14 cellular contexts compared by ENCODE assay signal in genomic region chr2:29014331-29014730, GRCh38. TPM values are rescaled to one million over a fixed set of nuclear protein-coding genes. Genes with fewer than 3 reads are reported as not detected.
DNase-seq lines count a peak whose midpoint lies in the region; ATAC-seq and TF ChIP-seq lines count a peak whose summit lies in the region.
"Had no signal": no experiment of that assay in that cellular context is flagged by ENCODE, and none has a peak within 500 bp of the region (broad histone marks: within the 10 kb centered on the region; RNA-seq: fewer than 3 reads in every experiment).

No MANE protein-coding gene starts in this region.

- no peaks in the 10 kb centered on the region for H3K36me3 ChIP-seq in A673 (ENCODE audit: insufficient read depth, low read length, poor library complexity, severe bottlenecking)
- H3K36me3 ChIP-seq: esophagus muscularis mucosa had no signal

- ATAC-seq in GM21737 (IDR thresholded peaks at IDR 0.05; ENCODE audit: unreplicated experiment) = peak; percentile 6
- peak in 1 of 2 donors; percentile 11 for ATAC-seq in left cardiac atrium
- no peak for ATAC-seq in GM21360 (IDR thresholded peaks at IDR 0.05; ENCODE audit: unreplicated experiment)
- no peak for ATAC-seq in HG03045 (IDR thresholded peaks at IDR 0.05; ENCODE audit: unreplicated experiment)

- no peak overlapping the region for H3K4me3 ChIP-seq in A673 (ENCODE audit: low read depth, low read length, poor library complexity, severe bottlenecking)
- H3K4me3 ChIP-seq: esophagus muscularis mucosa, GM23248 had no signal

- H3K4me1 ChIP-seq in A673 (ENCODE audit: insufficient read depth, low read length, poor library complexity, severe bottlenecking) = peaks cover 16% of the 10 kb centered on the region

- CTCF ChIA-PET in A673 (lab: Charles Lee) = no interaction called here

- no TSS peak for BruUV-seq in A673 (replicated peaks; lab: Mats Ljungman, UMichigan)

- POLR2A ChIA-PET in A673 (lab: Charles Lee; ENCODE audit: low non-redundant PET) = no interaction called here

- TF ChIP-seq CTCF in A673 (conservative IDR thresholded peaks at IDR 0.05; ENCODE audit: low read depth, low read length) = no peak

- intact Hi-C loops in left cardiac atrium (cut with DNase I) (loop anchor here in 1 of 2 donors (5.0 to 10.0 kb wide), 3 partner anchors 37 to 100 kb away; partner anchors contain the start of gene CLIP4), A673 (cut with micrococcal nuclease; ENCODE audit: unreplicated experiment) (no loop called here)

- no peaks in the 10 kb centered on the region for H3K9me3 ChIP-seq in A673 (ENCODE audit: low read depth, low read length, poor library complexity, severe bottlenecking)
- H3K9me3 ChIP-seq: esophagus muscularis mucosa had no signal

- no peak overlapping the region for H3K27ac ChIP-seq in A673 (ENCODE audit: low read depth, low read length, poor library complexity, severe bottlenecking)
- H3K27ac ChIP-seq: GM23248 had no signal

- peak; percentile 44 to 52 for DNase-seq in activated CD4-positive, alpha-beta T cell treated with anti-CD3 and anti-CD28 coated beads, Interleukin-2, amount 50 U/mL, for 48 hours
- DNase-seq in left cardiac atrium (peak; percentile 50), GM03348 (ENCODE audit: low spot score) (no peak), A673 (ENCODE audit: low spot score) (no peak)
- DNase-seq in stimulated activated CD4-positive, alpha-beta T cell treated with anti-CD3 and anti-CD28 coated beads, Interleukin-4, amount 100 ng/mL, for 1 hour = peak; percentile 31
- DNase-seq: aorta, NCI-H1436 had no signal

- H3K27me3 ChIP-seq in A673 (replicated peaks; ENCODE audit: insufficient read depth, low read depth, low read length, poor library complexity) = no peaks in the 10 kb centered on the region
- H3K27me3 ChIP-seq: esophagus muscularis mucosa had no signal

RNA-seq across cellular contexts. Expression of gene TOGARAM2, which starts 33.2 kb away (rescaled TPM):
- total RNA-seq in left cardiac atrium = 10 to 100 TPM; 15.5 to 24.8 TPM
- total RNA-seq in A673 (2021) = 0.31 and 0.75 TPM in 2 replicates
- total RNA-seq: GM23248, kidney epithelial cell, pulmonary artery endothelial cell had no signal

RNA-seq across cellular contexts. Expression of gene PCARE, which starts 60.0 kb away (rescaled TPM):
- total RNA-seq in left cardiac atrium (1 to 10 TPM in 1 of 2 donors, under 1 TPM in 1; 0.58 to 1.0 TPM), A673 (2021) (not detected in 2 replicates)
- total RNA-seq: aorta, esophagus muscularis mucosa, GM23248, kidney epithelial cell, pulmonary artery endothelial cell had no signal

Comparison
In these comparisons a context has a peak if more than half of its experiments do, and no peak if none do; other contexts are left out.
1. DNase-seq: peak in activated CD4-positive, alpha-beta T cell treated with anti-CD3 and anti-CD28 coated beads, Interleukin-2, amount 50 U/mL, for 48 hours (2 of 2), left cardiac atrium (single experiment) and stimulated activated CD4-positive, alpha-beta T cell treated with anti-CD3 and anti-CD28 coated beads, Interleukin-4, amount 100 ng/mL, for 1 hour (single experiment); none in GM03348 (single experiment) and A673 (single experiment).